8 cellular contexts compared by ENCODE assay signal in the genomic region with DNA sequence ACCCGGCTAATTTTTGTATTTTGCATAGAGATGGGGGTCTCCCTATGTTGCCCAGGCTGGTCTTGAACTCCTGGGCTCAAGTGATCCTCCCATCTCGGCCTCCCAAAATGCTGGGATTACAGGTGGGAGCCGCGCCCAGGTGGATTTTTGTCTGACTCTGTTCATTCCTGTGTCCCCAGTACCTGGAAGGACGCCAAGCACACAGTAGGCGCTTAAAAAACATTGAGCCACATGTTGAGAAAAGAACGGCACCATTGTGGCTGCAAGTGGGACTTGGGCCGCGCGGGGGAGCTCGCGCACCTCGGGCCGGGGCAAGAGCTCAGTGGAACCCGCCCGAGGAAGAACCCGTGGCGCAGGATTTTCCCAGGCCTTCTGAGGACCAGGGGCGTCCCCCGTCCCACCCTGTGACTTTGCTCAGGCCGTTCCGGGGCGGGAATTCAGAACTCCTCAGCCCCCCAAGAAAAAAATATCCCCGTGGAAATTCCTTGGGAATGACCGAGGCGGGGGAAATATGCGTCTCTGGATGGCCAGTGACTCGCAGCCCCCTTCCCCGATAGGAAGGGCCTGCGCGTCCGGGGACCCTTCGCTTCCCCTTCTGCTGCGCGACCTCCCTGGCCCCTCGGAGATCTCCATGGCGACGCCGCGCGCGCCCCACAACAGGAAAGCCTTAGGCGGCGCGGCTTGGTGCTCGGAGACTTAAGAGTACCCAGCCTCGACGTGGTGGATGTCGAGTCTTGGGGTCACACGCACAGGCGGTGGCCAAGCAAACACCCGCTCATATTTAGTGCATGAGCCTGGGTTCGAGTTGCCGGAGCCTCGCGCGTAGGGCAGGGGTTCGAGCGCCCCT. TPM values are rescaled to one million over a fixed set of nuclear protein-coding genes. Genes with fewer than 3 reads are reported as not detected.
DNase-seq lines count a peak whose midpoint lies in the region; TF ChIP-seq lines count a peak whose summit lies in the region.

No MANE protein-coding gene starts in this region.

- peaks cover 0 to 3% (median 0%) of the 10 kb centered on the region in 5 donors for H3K9me3 ChIP-seq in subcutaneous abdominal adipose tissue (ENCODE audit: control insufficient read depth in 5 of 5, low read length in 5 of 5)

- H3K27me3 ChIP-seq in KMS-11 (ENCODE audit: insufficient read depth, low read depth) (no peaks in the 10 kb centered on the region), subcutaneous abdominal adipose tissue (ENCODE audit: control insufficient read depth in 5 of 5, insufficient read depth in 4 of 5, low read length in 5 of 5) (peaks cover 0 to 20% (median 0%) of the 10 kb centered on the region in 5 donors)

- H4K20me1 ChIP-seq in KMS-11 (ENCODE audit: insufficient read depth) = no peaks in the 10 kb centered on the region

- DNase-seq in NCI-H1417 (lab: John Stamatoyannopoulos, UW) = peak; percentile 29 to 85 (median 68)
- no peak for DNase-seq in NCI-H1417 treated with DMSO at 0.1 percent for 48 hours (lab: John Stamatoyannopoulos, UW)
- peak; percentile 60 for DNase-seq in SK-N-DZ (ENCODE audit: low spot score)
- peak; percentile 89 for DNase-seq in activated naive CD4-positive, alpha-beta T cell treated with Interleukin-2 at 50 U/mL for 16 hours
- peak; percentile 50 for DNase-seq in globus pallidus (ENCODE audit: low spot score)
- DNase-seq in nucleus accumbens (lab: John Stamatoyannopoulos, UW) = peak in 50 of 56 donors; percentile 19 to 85 (median 52)

- H3K4me2 ChIP-seq in KMS-11 = peak overlapping the region; percentile 67

- no peaks in the 10 kb centered on the region; the same call in 1 of the 2 replicates for H3K79me2 ChIP-seq in KMS-11 (ENCODE audit: insufficient read depth, low read depth)

- peak overlapping the region; percentile 78 for H2AFZ ChIP-seq in KMS-11 (ENCODE audit: low read depth)

- H3K4me3 ChIP-seq in KMS-11 (IDR thresholded peaks at IDR 0.05; ENCODE audit: insufficient read depth, low read depth, low read length) (no peak overlapping the region), subcutaneous abdominal adipose tissue (ENCODE audit: low read depth in 1 of 5, low read length in 5 of 5) (peak overlapping the region in 4 of 5 donors; percentile 61 to 82 (median 78))

- H3K27ac ChIP-seq in KMS-11 (peak overlapping the region; percentile 58), subcutaneous abdominal adipose tissue (ENCODE audit: low read depth, low read length) (peak overlapping the region; percentile 88)

- H3K36me3 ChIP-seq in KMS-11 (ENCODE audit: insufficient read depth) (no peaks in the 10 kb centered on the region), subcutaneous abdominal adipose tissue (ENCODE audit: control insufficient read depth in 5 of 5, insufficient read depth in 5 of 5, low read length in 5 of 5) (peaks cover 0 to 8% (median 2%) of the 10 kb centered on the region in 5 donors)

- H3K9ac ChIP-seq in KMS-11 (peak overlapping the region; percentile 64; the same call in 1 of the 2 replicates), subcutaneous abdominal adipose tissue (ENCODE audit: low read length in 5 of 5) (peak overlapping the region; percentile 70 to 87 (median 83))

- peak; percentile 78 for TF ChIP-seq CTCF in KMS-11 (conservative IDR thresholded peaks at IDR 0.05; ENCODE audit: low read depth, low read length)

- H3K4me1 ChIP-seq in KMS-11 (ENCODE audit: low read depth, poor library complexity, severe bottlenecking) = peaks cover 24% of the 10 kb centered on the region
- peaks cover 21 to 53% (median 35%) of the 10 kb centered on the region in 5 donors for H3K4me1 ChIP-seq in subcutaneous abdominal adipose tissue (ENCODE audit: control insufficient read depth in 5 of 5, insufficient read depth in 5 of 5, low read length in 5 of 5)

RNA-seq across cellular contexts. Expression of gene ICAM1, which starts 1.4 kb away (rescaled TPM):
- 0.16 TPM in 1 of 2 replicates, not detected in the other for polyA plus RNA-seq in SK-N-DZ (2014; cell fraction: cytosol; rRNA removed)
- not detected in 2 replicates for polyA plus RNA-seq in SK-N-DZ (2014; cell fraction: nucleus; rRNA removed)

RNA-seq across cellular contexts. Expression of gene ICAM4, which starts 17.2 kb away (rescaled TPM):
- not detected in 2 replicates for polyA plus RNA-seq in SK-N-DZ (2014; cell fraction: cytosol; rRNA removed)
- polyA plus RNA-seq in SK-N-DZ (2014; cell fraction: nucleus; rRNA removed) = not detected in 2 replicates

RNA-seq across cellular contexts. Expression of gene MRPL4, which starts 17.5 kb away (rescaled TPM):
- polyA plus RNA-seq in SK-N-DZ (2014; cell fraction: cytosol; rRNA removed) = 112 and 129 TPM in 2 replicates
- 104 and 119 TPM in 2 replicates for polyA plus RNA-seq in SK-N-DZ (2014; cell fraction: nucleus; rRNA removed)

RNA-seq across cellular contexts. Expression of gene ICAM5, which starts 20.2 kb away (rescaled TPM):
- 1.6 and 4.8 TPM in 2 replicates for polyA plus RNA-seq in SK-N-DZ (2014; cell fraction: cytosol; rRNA removed)
- 7.7 and 13.4 TPM in 2 replicates for polyA plus RNA-seq in SK-N-DZ (2014; cell fraction: nucleus; rRNA removed)

RNA-seq across cellular contexts. Expression of gene S1PR2, which starts 38.4 kb away (rescaled TPM):
- polyA plus RNA-seq in SK-N-DZ (2014; cell fraction: cytosol; rRNA removed) = 6.4 and 6.8 TPM in 2 replicates
- polyA plus RNA-seq in SK-N-DZ (2014; cell fraction: nucleus; rRNA removed) = 1.7 and 2.3 TPM in 2 replicates
